ENCODE assay signal across 17 cellular contexts in genomic region chr6:36276581-36277536, GRCh38. TPM values are rescaled to one million over a fixed set of nuclear protein-coding genes. Genes with fewer than 3 reads are reported as not detected.
DNase-seq lines count a peak whose midpoint lies in the region; ATAC-seq and TF ChIP-seq lines count a peak whose summit lies in the region.
"Had no signal": no experiment of that assay in that cellular context is flagged by ENCODE, and none has a peak within 500 bp of the region (broad histone marks: within the 10 kb centered on the region; RNA-seq: fewer than 3 reads in every experiment).

No MANE protein-coding gene starts in this region.

- no peak overlapping the region for H2BK120ac ChIP-seq in mesendoderm (ENCODE audit: low read depth, low read length)

- no peak overlapping the region for H3K9ac ChIP-seq in mammary epithelial cell (ENCODE audit: insufficient read depth, low read length)
- no peak overlapping the region for H3K9ac ChIP-seq in mesendoderm (ENCODE audit: low read length)

- 70% methylated on average over 12 of the region's 13 CpGs for WGBS in mammary epithelial cell (ENCODE audit: low coverage, missing lambda C conversion rate)
- no CpG with 5 or more reads among the region's 13 CpGs for WGBS in mesendoderm (ENCODE audit: extremely low coverage, insufficient coverage, low lambda C conversion rate)

- BruUV-seq in mammary epithelial cell (replicated peaks; lab: Mats Ljungman, UMichigan) (no TSS peak), MCF 10A (replicated peaks; lab: Mats Ljungman, UMichigan) (no TSS peak)

- no peak overlapping the region for H3K4me2 ChIP-seq in mammary epithelial cell (ENCODE audit: insufficient read depth, low read depth, low read length)
- no peak overlapping the region for H3K4me2 ChIP-seq in mesendoderm (ENCODE audit: low read length)
- H3K4me2 ChIP-seq: A549 had no signal

- H3K79me2 ChIP-seq in mammary epithelial cell (ENCODE audit: insufficient read depth, low read length) (no peaks in the 10 kb centered on the region), mesendoderm (ENCODE audit: control insufficient read depth, insufficient read depth, low read length) (no peaks in the 10 kb centered on the region)

- DNase-seq in mammary epithelial cell = peak; percentile 45
- DNase-seq in MCF 10A (ENCODE audit: unreplicated experiment) = no peak
- DNase-seq in NCI-H2029 (lab: John Stamatoyannopoulos, UW) = peak; percentile 68
- peak; percentile 93 for DNase-seq in NCI-H510A treated with DMSO at 0.1 percent for 48 hours (lab: John Stamatoyannopoulos, UW)
- DNase-seq in mesendoderm = no peak
- DNase-seq in NCI-H2227 (lab: John Stamatoyannopoulos, UW; ENCODE audit: unreplicated experiment) = no peak
- no peak for DNase-seq in mucosa of descending colon
- DNase-seq: BE2C; CD8-positive, alpha-beta T cell; HCEC 1CT; IMR-90 had no signal

- H3K4me1 ChIP-seq in mammary epithelial cell (ENCODE audit: insufficient read depth, low read length) (peaks cover 3% of the 10 kb centered on the region), mesendoderm (ENCODE audit: control insufficient read depth, low read depth, low read length) (no peaks in the 10 kb centered on the region), mucosa of descending colon (ENCODE audit: low read depth) (no peaks in the 10 kb centered on the region)
- H3K4me1 ChIP-seq: A549, BE2C had no signal

- H3K56ac ChIP-seq in mesendoderm (ENCODE audit: low read length) = no peak overlapping the region

- H3K9me3 ChIP-seq in mammary epithelial cell (replicated peaks; ENCODE audit: insufficient read depth, low read length) = no peaks in the 10 kb centered on the region
- no peaks in the 10 kb centered on the region for H3K9me3 ChIP-seq in mucosa of descending colon
- H3K9me3 ChIP-seq: A549, BE2C had no signal

- dilution Hi-C loops in mammary epithelial cell (cut with HindIII; ENCODE audit: low sequenced_read_pairs) = no loop called here

- no peak overlapping the region for H4K5ac ChIP-seq in mesendoderm (ENCODE audit: low read length)

- H3K9me3 Mint-ChIP-seq in MCF 10A (ENCODE audit: unreplicated experiment) = no peaks in the 10 kb centered on the region
- H3K9me3 Mint-ChIP-seq: CD8-positive, alpha-beta T cell had no signal

- H3K23ac ChIP-seq in mesendoderm (ENCODE audit: low read length) = peak overlapping the region; percentile 66

- in situ Hi-C loops in mammary epithelial cell (cut with MboI; ENCODE audit: low sequenced_read_pairs in 2 of 2) = no loop called here

- POLR2A ChIA-PET in MCF 10A (lab: Yijun Ruan, JAX) = interaction anchor here (0.7 kb wide), 2 partner anchors 8 to 45 kb away, joined by 3 read pairs; no protein-coding TSS in a partner anchor

- H3K4me3 ChIP-seq in mammary epithelial cell (replicated peaks in 1 of 3; ENCODE audit: insufficient read depth in 1 of 3, low read depth in 2 of 3, low read length in 3 of 3) = no peak overlapping the region
- H3K4me3 ChIP-seq in mesendoderm (ENCODE audit: low read length) = no peak overlapping the region
- no peak overlapping the region for H3K4me3 ChIP-seq in mucosa of descending colon
- H3K4me3 ChIP-seq: A549 had no signal

- H3K36me3 Mint-ChIP-seq in MCF 10A (ENCODE audit: insufficient read depth, unreplicated experiment) = no peaks in the 10 kb centered on the region
- H3K36me3 Mint-ChIP-seq: CD14-positive monocyte; CD8-positive, alpha-beta T cell had no signal

- ATAC-seq in mucosa of descending colon (no peak), GM21515 (IDR thresholded peaks at IDR 0.05; ENCODE audit: unreplicated experiment) (no peak)
- ATAC-seq: A549; CD8-positive, alpha-beta T cell had no signal

- H4K20me1 ChIP-seq in mammary epithelial cell (ENCODE audit: insufficient read depth, low read length) = no peaks in the 10 kb centered on the region

- no peak overlapping the region for H2AK5ac ChIP-seq in mesendoderm (ENCODE audit: low read length)

- H3K18ac ChIP-seq in mesendoderm (ENCODE audit: low read length) = no peak overlapping the region

- H3K27me3 ChIP-seq in mammary epithelial cell (ENCODE audit: insufficient read depth, low read length) = no peaks in the 10 kb centered on the region
- no peaks in the 10 kb centered on the region for H3K27me3 ChIP-seq in mesendoderm (ENCODE audit: insufficient read depth, low read length, poor library complexity)
- H3K27me3 ChIP-seq: BE2C had no signal

- CTCF ChIA-PET in mammary epithelial cell (lab: Charles Lee; ENCODE audit: low non-redundant PET) (interaction anchor here (0.6 kb wide), 1 partner anchor 26 kb away, joined by 9 read pairs; no protein-coding TSS in a partner anchor), MCF 10A (lab: Yijun Ruan, JAX) (interaction anchor here (0.6 kb wide), 1 partner anchor 235 kb away, joined by 3 read pairs; no protein-coding TSS in a partner anchor)

- H2BK5ac ChIP-seq in mesendoderm (ENCODE audit: low read length) = no peak overlapping the region

- H3K27ac ChIP-seq in mammary epithelial cell (ENCODE audit: insufficient read depth, low read depth, low read length) (no peak overlapping the region), mesendoderm (ENCODE audit: low read depth, low read length) (no peak overlapping the region)
- H3K27ac ChIP-seq: A549 had no signal

- peaks cover 74% of the 10 kb centered on the region for H3K27me3 Mint-ChIP-seq in MCF 10A (ENCODE audit: insufficient read depth, unreplicated experiment)

- TF ChIP-seq CTCF in mammary epithelial cell (conservative IDR thresholded peaks at IDR 0.05 in 1 of 2, IDR thresholded peaks at IDR 0.05 in 1 of 2; ENCODE audit: extremely low read depth in 1 of 2, insufficient read depth in 1 of 2, low read depth in 1 of 2, low read length in 2 of 2) (no peak), MCF 10A (IDR thresholded peaks at IDR 0.05; ENCODE audit: unreplicated experiment) (no peak), mucosa of descending colon (IDR thresholded peaks at IDR 0.05) (no peak)

- H2BK15ac ChIP-seq in mesendoderm (replicated peaks; ENCODE audit: low read depth) = no peak overlapping the region

- no peak overlapping the region for H3K4me3 Mint-ChIP-seq in MCF 10A (ENCODE audit: unreplicated experiment)
- H3K4me3 Mint-ChIP-seq: CD14-positive monocyte; CD8-positive, alpha-beta T cell had no signal

- no peaks in the 10 kb centered on the region for H3K36me3 ChIP-seq in mammary epithelial cell (ENCODE audit: insufficient read depth, low read length)
- no peaks in the 10 kb centered on the region for H3K36me3 ChIP-seq in mesendoderm (ENCODE audit: control insufficient read depth, insufficient read depth, low read length)
- H3K36me3 ChIP-seq in mucosa of descending colon (ENCODE audit: low read depth) = no peaks in the 10 kb centered on the region
- H3K36me3 ChIP-seq: BE2C had no signal

- no peak overlapping the region for H3K27ac Mint-ChIP-seq in MCF 10A (ENCODE audit: low read depth, unreplicated experiment)
- H3K27ac Mint-ChIP-seq: CD14-positive monocyte; CD8-positive, alpha-beta T cell had no signal

- H4K8ac ChIP-seq in mesendoderm (ENCODE audit: low read depth, low read length) = no peak overlapping the region

- H3K4me1 Mint-ChIP-seq in MCF 10A (ENCODE audit: insufficient read depth, unreplicated experiment) = no peaks in the 10 kb centered on the region

- no peak overlapping the region for H2AFZ ChIP-seq in mammary epithelial cell (ENCODE audit: low read depth, low read length)

- no peaks in the 10 kb centered on the region for H3K79me1 ChIP-seq in mesendoderm (ENCODE audit: low read length)

- intact Hi-C loops in mammary epithelial cell (cut with micrococcal nuclease) (no loop called here), MCF 10A (cut with micrococcal nuclease) (no loop called here), mucosa of descending colon (cut with DNase I, micrococcal nuclease) (no loop called here)

- no peak overlapping the region for H3K4ac ChIP-seq in mesendoderm (ENCODE audit: low read depth, low read length)

RNA-seq across cellular contexts. Expression of gene PNPLA1, which starts 7.0 kb away (rescaled TPM):
- total RNA-seq in mammary epithelial cell = not detected
- not detected for polyA plus RNA-seq in mammary epithelial cell
- polyA minus RNA-seq in mammary epithelial cell = 1.8 TPM
- total RNA-seq in MCF 10A (2022) = 0.27 TPM in 1 of 2 replicates, not detected in the other
- polyA plus RNA-seq in mesendoderm (2013, experiment 1 of 2) = 0.04 TPM
- 0.04 TPM for polyA plus RNA-seq in mesendoderm (2013, experiment 2 of 2)
- under 1 TPM; 0.19 to 0.38 (median 0.27) TPM for total RNA-seq in mucosa of descending colon
- total RNA-seq: Daoy, H4, IMR-90 had no signal
- polyA plus RNA-seq: AG04450, IMR-90 had no signal

RNA-seq across cellular contexts. Expression of gene BNIP5, which starts 59.8 kb away (rescaled TPM):
- total RNA-seq in mammary epithelial cell (not detected), MCF 10A (2022) (not detected in 2 replicates), mucosa of descending colon (10 to 100 TPM in 2 of 3 donors, 1 to 10 TPM in 1; 8.1 to 17.4 (median 12.6) TPM)
- not detected for polyA plus RNA-seq in mammary epithelial cell
- not detected for polyA minus RNA-seq in mammary epithelial cell
- polyA plus RNA-seq in mesendoderm (2013, experiment 1 of 2) = 0.04 TPM
- 0.03 TPM for polyA plus RNA-seq in mesendoderm (2013, experiment 2 of 2)
- total RNA-seq: CD8-positive, alpha-beta T cell; Daoy; H4; IMR-90 had no signal
- polyA plus RNA-seq: A549, AG04450, CD14-positive monocyte, IMR-90 had no signal

Comparison
In these comparisons a context has a peak if more than half of its experiments do, and no peak if none do; other contexts are left out.
1. DNase-seq: peak in mammary epithelial cell (single experiment), NCI-H2029 (single experiment) and NCI-H510A treated with DMSO at 0.1 percent for 48 hours (single experiment); none in MCF 10A (single experiment), mesendoderm (single experiment), NCI-H2227 (single experiment) and mucosa of descending colon (0 of 3).